1 cellular context compared by ENCODE assay signal in the genomic region with DNA sequence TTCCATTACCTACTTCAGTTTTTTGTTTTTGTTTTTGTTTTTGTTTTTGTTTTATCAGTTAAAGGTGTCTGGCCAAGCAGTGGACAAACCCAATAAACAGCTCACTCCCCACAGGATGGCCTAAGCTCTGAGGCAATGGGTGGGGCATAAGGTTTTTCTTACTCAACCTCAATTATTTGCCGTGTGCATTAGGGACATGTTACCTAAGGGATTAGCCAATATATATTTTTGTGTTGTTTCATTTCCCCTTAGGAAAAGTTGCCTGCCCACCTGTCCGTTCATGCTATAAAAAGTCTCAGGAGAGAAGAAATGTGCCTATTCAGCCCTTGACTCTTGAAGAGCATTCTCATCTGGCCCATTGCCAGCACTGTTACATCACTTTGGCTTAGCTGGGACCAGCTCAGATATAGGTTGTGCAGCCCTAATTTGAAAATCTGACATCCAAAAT.
TF ChIP-seq lines count a peak whose summit lies in the region.

No MANE protein-coding gene starts in this region.

TF ChIP-seq in HepG2, 621 proteins besides CTCF, POLR2A, EP300 and RAD21 (continued from another document):
- 0 out of 4 replicates have a peak, but pooled peaks of 1 of the 2 experiments have one; percentile 10 for TF ChIP-seq ATF4 (CRISPR knock-in tag; IDR thresholded peaks at IDR 0.05)
